In genomic region chr10:3874606-3874987, GRCh38 we compare ENCODE assay signal across 1 cellular context.
TF ChIP-seq lines count a peak whose summit lies in the region.

No MANE protein-coding gene starts in this region.

TF ChIP-seq in GM12878, 131 proteins besides CTCF, POLR2A, EP300 and RAD21 (continued from another document):
- TF ChIP-seq MLLT1 (IDR thresholded peaks at IDR 0.05), result peak; percentile 23; the same call in 1 of the 2 replicates
- 0 out of 2 replicates have a peak, but pooled peaks have one; percentile 3 for TF ChIP-seq BCL11A (IDR thresholded peaks at IDR 0.05; ENCODE audit: low read depth, low read length)
- TF ChIP-seq SMARCA5 (IDR thresholded peaks at IDR 0.05), result 0 out of 2 replicates have a peak, but pooled peaks have one; percentile 27
